ENCODE assay signal across 8 cellular contexts in the genomic region with DNA sequence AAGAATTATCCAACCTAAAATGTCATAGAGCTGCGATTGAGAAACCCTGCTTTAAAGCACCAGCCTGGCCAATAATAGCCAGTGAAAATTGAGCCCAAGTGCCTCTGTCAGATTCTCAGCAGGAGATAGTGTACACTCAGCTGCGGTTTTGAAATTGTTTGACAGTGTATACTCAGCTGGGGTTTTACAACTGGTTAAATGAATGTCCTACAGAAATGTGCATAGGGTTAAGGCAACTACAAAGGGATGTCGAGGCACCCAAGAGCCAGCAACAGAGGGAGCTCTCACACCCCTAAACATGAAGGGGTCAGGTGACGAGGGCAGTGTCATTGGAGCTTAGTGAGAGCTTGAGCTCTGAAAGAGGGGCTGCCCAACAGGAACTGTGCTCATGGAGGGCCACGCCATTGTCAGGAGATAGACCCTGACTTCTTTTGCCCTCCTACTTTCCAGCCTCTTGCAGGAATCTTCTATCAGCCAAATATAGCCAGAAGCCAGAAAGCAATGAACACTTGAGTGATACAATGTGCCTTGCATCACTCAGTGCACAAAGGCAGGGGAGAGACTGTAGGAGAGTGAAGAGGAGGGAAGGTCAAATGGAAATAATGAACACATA. TPM values are rescaled to one million over a fixed set of nuclear protein-coding genes. Genes with fewer than 3 reads are reported as not detected.
DNase-seq lines count a peak whose midpoint lies in the region; TF ChIP-seq lines count a peak whose summit lies in the region.

No MANE protein-coding gene starts in this region.

- no peak overlapping the region for H2AK5ac ChIP-seq in H9 (ENCODE audit: insufficient read length, low read length)

- no peaks in the 10 kb centered on the region for H3K36me3 ChIP-seq in Caco-2 (ENCODE audit: control insufficient read depth, insufficient read depth, low read length)

- H3K4me1 Mint-ChIP-seq in Caco-2 (ENCODE audit: low read depth, unreplicated experiment) (no peaks in the 10 kb centered on the region), H9 (peaks cover 4 to 5% of the 10 kb centered on the region in 2 experiments)

- intact Hi-C loops in Caco-2 (cut with micrococcal nuclease; ENCODE audit: unreplicated experiment) = no loop called here
- intact Hi-C loops in head of caudate nucleus (cut with DNase I) = no loop called here

- H3K27me3 ChIP-seq in Caco-2 (replicated peaks; ENCODE audit: control insufficient read depth, insufficient read depth, low read length) (no peaks in the 10 kb centered on the region), H9 (ENCODE audit: insufficient read depth, low read length) (no peaks in the 10 kb centered on the region)

- POLR2A ChIA-PET in Caco-2 (lab: Charles Lee) = interaction anchor here (0.5 to 1.1 kb wide), 3 partner anchors 46 to 213 kb away, joined by 3 to 4 read pairs (median 3); a partner anchor contains a TSS

- H3K9me3 Mint-ChIP-seq in Caco-2 (ENCODE audit: unreplicated experiment) (no peaks in the 10 kb centered on the region), H9 (no peaks in the 10 kb centered on the region)

- CTCF ChIA-PET in Caco-2 (lab: Charles Lee) = interaction anchor here (0.5 to 1.1 kb wide), 4 partner anchors 13 to 179 kb away, joined by 3 to 6 read pairs (median 3); a partner anchor contains a TSS

- WGBS in H9 (ENCODE audit: extremely low coverage, insufficient read length, low lambda C conversion rate) = no CpG with 5 or more reads among the region's 5 CpGs

- H2AFZ ChIP-seq in H9 (ENCODE audit: low read length) = peak overlapping the region; percentile 92

- no peak overlapping the region for H3K18ac ChIP-seq in H9 (ENCODE audit: insufficient read length, low read depth, low read length)

- H2BK5ac ChIP-seq in H9 (ENCODE audit: insufficient read length, low read length) = no peak overlapping the region

- no peak overlapping the region for H3K27ac ChIP-seq in H9 (ENCODE audit: insufficient read length, low read depth, low read length)

- H3K23me2 ChIP-seq in H9 (ENCODE audit: insufficient read length, low read depth, low read length, poor library complexity, severe bottlenecking) = no peaks in the 10 kb centered on the region

- no peak overlapping the region for H2BK12ac ChIP-seq in H9 (ENCODE audit: insufficient read length, low read depth, low read length)

- DNase-seq in Caco-2 = peak; percentile 46 to 54
- DNase-seq in H9 = peak; percentile 71
- peak; percentile 94 for DNase-seq in NCI-H345 treated with DMSO at 0.1 percent for 48 hours (lab: John Stamatoyannopoulos, UW; ENCODE audit: unreplicated experiment)
- peak; percentile 46 for DNase-seq in activated T-cell treated with anti-CD3 and anti-CD28 coated beads for 24 hours (ENCODE audit: low read depth)
- peak in 29 of 42 donors; percentile 7 to 58 (median 31) for DNase-seq in head of caudate nucleus
- peak; percentile 30 to 54 for DNase-seq in stimulated activated CD4-positive, alpha-beta T cell treated with anti-CD3 and anti-CD28 coated beads, Interleukin-4, amount 100 ng/mL, for 4 hours
- no peak for DNase-seq in NCI-H2171 (lab: John Stamatoyannopoulos, UW)
- no peak for DNase-seq in ecto neural progenitor cell (ENCODE audit: low spot score)

- H3K4me3 ChIP-seq in Caco-2 (ENCODE audit: low read depth, low read length) = no peak overlapping the region

- H2BK20ac ChIP-seq in H9 (ENCODE audit: low read depth, low read length, poor library complexity, severe bottlenecking) = no peak overlapping the region

- no peak overlapping the region for H3K14ac ChIP-seq in H9 (ENCODE audit: insufficient read depth, low read length)

- TF ChIP-seq CTCF in Caco-2 (IDR thresholded peaks at IDR 0.05; ENCODE audit: insufficient read depth in 1 of 2, low read depth in 1 of 2, low read length in 1 of 2, severe bottlenecking in 1 of 2, unreplicated experiment in 1 of 2) (peak in 1 of 2 experiments; percentile 44), H9 (conservative IDR thresholded peaks at IDR 0.05) (peak; percentile 65)

- H3K27ac Mint-ChIP-seq in Caco-2 (ENCODE audit: unreplicated experiment) (no peak overlapping the region), H9 (peak overlapping the region in 1 of 3 experiments; percentile 93; a peak in 1 of 7 replicates)

- no peak overlapping the region for H3K4me3 Mint-ChIP-seq in Caco-2 (ENCODE audit: unreplicated experiment)
- H3K4me3 Mint-ChIP-seq in H9 = no peak overlapping the region

- no peak overlapping the region for H3K9ac ChIP-seq in H9 (ENCODE audit: extremely low read depth, insufficient read length, low read length)

- H3K9me3 ChIP-seq in Caco-2 (no peaks in the 10 kb centered on the region), H9 (ENCODE audit: control insufficient read depth, low read depth, low read length) (no peaks in the 10 kb centered on the region)

- H3K56ac ChIP-seq in H9 (ENCODE audit: insufficient read length, low read depth, low read length) = no peak overlapping the region

- no peak overlapping the region for H4K5ac ChIP-seq in H9 (ENCODE audit: insufficient read length, low read depth, low read length)

- H3K27me3 Mint-ChIP-seq in Caco-2 (ENCODE audit: insufficient read depth, unreplicated experiment) = no peaks in the 10 kb centered on the region
- no peaks in the 10 kb centered on the region; the same call in 1 of the 2 replicates for H3K27me3 Mint-ChIP-seq in H9 (ENCODE audit: low read depth)

- H2BK120ac ChIP-seq in H9 (ENCODE audit: low read depth, low read length, poor library complexity, severe bottlenecking) = no peak overlapping the region

- H3K79me1 ChIP-seq in H9 (ENCODE audit: insufficient read depth, low read depth, low read length, poor library complexity, severe bottlenecking) = no peaks in the 10 kb centered on the region

- no peak overlapping the region for H2BK15ac ChIP-seq in H9 (ENCODE audit: low read depth, low read length)

- H4K20me1 ChIP-seq in H9 (ENCODE audit: control insufficient read depth, insufficient read depth, insufficient read length) = no peaks in the 10 kb centered on the region

- no peak overlapping the region for H4K8ac ChIP-seq in H9 (replicated peaks; ENCODE audit: insufficient read length, low read depth, low read length)

- H3T11ph ChIP-seq in H9 (ENCODE audit: low read length) = no peak overlapping the region

- H3K79me2 ChIP-seq in H9 (ENCODE audit: insufficient read depth, low read length) = no peaks in the 10 kb centered on the region

- H3K4me1 ChIP-seq in Caco-2 (no peaks in the 10 kb centered on the region), H9 (ENCODE audit: insufficient read depth, low read length) (no peaks in the 10 kb centered on the region)

- H3K4me2 ChIP-seq in H9 (ENCODE audit: insufficient read depth, insufficient read length, low read length) = no peak overlapping the region

- BruUV-seq in Caco-2 (replicated peaks; lab: Mats Ljungman, UMichigan) = no TSS peak

- H3K36me3 Mint-ChIP-seq in Caco-2 (ENCODE audit: insufficient read depth, unreplicated experiment) (no peaks in the 10 kb centered on the region), H9 (ENCODE audit: insufficient read depth in 1 of 3, low read depth in 3 of 3) (no peaks in the 10 kb centered on the region)

- no peak overlapping the region for H3K4ac ChIP-seq in H9 (ENCODE audit: low read depth, low read length)

- no peak overlapping the region for H4K91ac ChIP-seq in H9 (ENCODE audit: insufficient read length, low read depth, low read length)

- H3K23ac ChIP-seq in H9 (ENCODE audit: insufficient read length, low read depth, low read length) = no peak overlapping the region

RNA-seq across cellular contexts. Expression of a gene that starts 15.1 kb away (rescaled TPM):
- total RNA-seq in Caco-2 (2022) (2.6 and 5.7 TPM in 2 replicates), H9 (2021) (1.4 and 1.5 TPM in 2 replicates)

RNA-seq across cellular contexts. Expression of a gene that starts 18.7 kb away (rescaled TPM):
- total RNA-seq in Caco-2 (2022) (69.6 and 70.7 TPM in 2 replicates), H9 (2021) (95.0 and 98.5 TPM in 2 replicates)

Comparison
In these comparisons a context has a peak if more than half of its experiments do, and no peak if none do; other contexts are left out.
1. DNase-seq: peak in Caco-2 (2 of 2), H9 (single experiment), NCI-H345 treated with DMSO at 0.1 percent for 48 hours (single experiment), activated T-cell treated with anti-CD3 and anti-CD28 coated beads for 24 hours (single experiment), head of caudate nucleus (29 of 42) and stimulated activated CD4-positive, alpha-beta T cell treated with anti-CD3 and anti-CD28 coated beads, Interleukin-4, amount 100 ng/mL, for 4 hours (2 of 2); none in NCI-H2171 (single experiment) and ecto neural progenitor cell (single experiment).